Comparison of ENCODE assay signal across 8 cellular contexts in the genomic region with DNA sequence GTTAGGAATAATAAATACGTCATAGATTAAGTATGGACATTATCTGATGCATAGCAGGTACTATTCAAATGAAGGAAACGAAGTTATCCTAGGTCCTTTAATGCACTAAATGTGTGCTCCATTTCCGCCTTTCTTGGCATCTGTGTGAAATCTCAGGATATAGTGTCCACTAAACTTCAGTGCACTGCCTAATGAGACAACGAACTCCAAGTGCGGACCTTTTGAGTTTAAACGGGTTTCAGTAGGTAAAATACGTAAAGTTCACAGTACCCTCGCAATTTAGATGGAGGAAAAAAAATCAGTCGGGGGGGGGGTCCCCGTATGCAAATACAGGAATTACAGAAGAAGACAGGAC. TPM values are rescaled to one million over a fixed set of nuclear protein-coding genes. Genes with fewer than 3 reads are reported as not detected.
A peak's percentile ranks its signal among the peaks of the same experiment; 100 is the strongest.
DNase-seq lines count a peak whose midpoint lies in the region; ATAC-seq, FAIRE-seq and TF ChIP-seq lines count a peak whose summit lies in the region.

No MANE protein-coding gene starts in this region.

- WGBS in smooth muscle cell (ENCODE audit: low lambda C conversion rate) = 11% methylated on average over 10 of the region's 10 CpGs

- no peaks in the 10 kb centered on the region for H3K9me3 ChIP-seq in CD4-positive, alpha-beta memory T cell (ENCODE audit: control insufficient read depth in 1 of 2, low read length in 2 of 2)
- H3K9me3 ChIP-seq in HAP-1 (no peaks in the 10 kb centered on the region), right atrium auricular region (no peaks in the 10 kb centered on the region), smooth muscle cell (replicated peaks; ENCODE audit: low read depth) (no peaks in the 10 kb centered on the region)

- peaks cover 0 to 1% (median 0%) of the 10 kb centered on the region in 8 donors for H3K9me3 Mint-ChIP-seq in CD4-positive, alpha-beta memory T cell
- H3K9me3 Mint-ChIP-seq in activated T-helper 1 cell treated with anti-CD3 and anti-CD28 coated beads, Interleukin-12 subunit alpha, Interleukin-12 subunit beta, Interleukin-2, Interleukin-4 antibody, amounts not matched to agents 30 ng/mL and 10 ng/mL and 1 ng/mL, durations not matched to agents 14 hours and 24 hours and 36 hours = peaks cover 1% of the 10 kb centered on the region

- peak overlapping the region; percentile 91 to 100 (median 99) for H3K27ac Mint-ChIP-seq in CD4-positive, alpha-beta memory T cell
- H3K27ac Mint-ChIP-seq in activated T-helper 1 cell treated with anti-CD3 and anti-CD28 coated beads, Interleukin-12 subunit alpha, Interleukin-12 subunit beta, Interleukin-2, Interleukin-4 antibody, amounts not matched to agents 30 ng/mL and 10 ng/mL and 1 ng/mL, durations not matched to agents 14 hours and 24 hours and 36 hours = peak overlapping the region; percentile 95

- H3K4me1 Mint-ChIP-seq in CD4-positive, alpha-beta memory T cell = peaks cover 9 to 35% (median 25%) of the 10 kb centered on the region in 4 donors
- H3K4me1 Mint-ChIP-seq in activated T-helper 1 cell treated with anti-CD3 and anti-CD28 coated beads, Interleukin-12 subunit alpha, Interleukin-12 subunit beta, Interleukin-2, Interleukin-4 antibody, amounts not matched to agents 30 ng/mL and 10 ng/mL and 1 ng/mL, durations not matched to agents 14 hours and 24 hours and 36 hours (ENCODE audit: low read depth) = peaks cover 40% of the 10 kb centered on the region

- CTCF ChIA-PET in CD4-positive, alpha-beta memory T cell (lab: Charles Lee; ENCODE audit: partially characterized antibody) = interaction anchor here (1.0 to 2.8 kb wide), 6 partner anchors 11 to 84 kb away, joined by 3 to 21 read pairs (median 4); no protein-coding TSS in a partner anchor

- H3K4me3 Mint-ChIP-seq in CD4-positive, alpha-beta memory T cell = peak overlapping the region; percentile 90 to 98 (median 95)
- H3K4me3 Mint-ChIP-seq in activated T-helper 1 cell treated with anti-CD3 and anti-CD28 coated beads, Interleukin-12 subunit alpha, Interleukin-12 subunit beta, Interleukin-2, Interleukin-4 antibody, amounts not matched to agents 30 ng/mL and 10 ng/mL and 1 ng/mL, durations not matched to agents 14 hours and 24 hours and 36 hours = peak overlapping the region; percentile 88

- peak overlapping the region; percentile 99 for H3K9ac ChIP-seq in smooth muscle cell (ENCODE audit: low read depth)

- H3K27me3 Mint-ChIP-seq in CD4-positive, alpha-beta memory T cell = no peaks in the 10 kb centered on the region
- no peaks in the 10 kb centered on the region for H3K27me3 Mint-ChIP-seq in activated T-helper 1 cell treated with anti-CD3 and anti-CD28 coated beads, Interleukin-12 subunit alpha, Interleukin-12 subunit beta, Interleukin-2, Interleukin-4 antibody, amounts not matched to agents 30 ng/mL and 10 ng/mL and 1 ng/mL, durations not matched to agents 14 hours and 24 hours and 36 hours (ENCODE audit: insufficient read depth)

- no peaks in the 10 kb centered on the region for H3K36me3 ChIP-seq in CD4-positive, alpha-beta memory T cell (ENCODE audit: insufficient read depth, low read length)
- H3K36me3 ChIP-seq in HAP-1 (replicated peaks) = no peaks in the 10 kb centered on the region
- H3K36me3 ChIP-seq in right atrium auricular region = no peaks in the 10 kb centered on the region
- H3K36me3 ChIP-seq in smooth muscle cell (ENCODE audit: low read depth) = no peaks in the 10 kb centered on the region

- no peak for FAIRE-seq in RCC 7860 (lab: Jason Lieb, UNC)

- H3K4me3 ChIP-seq in CD4-positive, alpha-beta memory T cell (ENCODE audit: low read length in 2 of 2) = peak overlapping the region; percentile 70 to 96
- H3K4me3 ChIP-seq in HAP-1 (peak overlapping the region; percentile 90), right atrium auricular region (peak overlapping the region; percentile 78 to 88), smooth muscle cell (peak overlapping the region; percentile 76)

- H3K27ac ChIP-seq in CD4-positive, alpha-beta memory T cell (ENCODE audit: low read depth, low read length) = peak overlapping the region; percentile 100
- H3K27ac ChIP-seq in right atrium auricular region (peak overlapping the region; percentile 94 to 98), smooth muscle cell (ENCODE audit: low read depth) (peak overlapping the region; percentile 99)

- H3K79me2 ChIP-seq in smooth muscle cell (ENCODE audit: low read depth) = peaks cover 31% of the 10 kb centered on the region

- intact Hi-C loops in CD4-positive, alpha-beta memory T cell (cut with micrococcal nuclease) = loop anchor here (5.0 to 10.0 kb wide), 4 partner anchors 117 to 657 kb away; a partner anchor contains a TSS
- intact Hi-C loops in activated T-helper 1 cell treated with anti-CD3 and anti-CD28 coated beads, Interleukin-12 subunit alpha, Interleukin-12 subunit beta, Interleukin-2, Interleukin-4 antibody, amounts not matched to agents 30 ng/mL and 10 ng/mL and 1 ng/mL, durations not matched to agents 14 hours and 24 hours and 36 hours (cut with micrococcal nuclease) = loop anchor here (1.0 to 5.0 kb wide), 7 partner anchors 8 to 1317 kb away; a partner anchor contains a TSS

- no peak for TF ChIP-seq CTCF in right atrium auricular region (IDR thresholded peaks at IDR 0.05)
- TF ChIP-seq CTCF in smooth muscle cell (IDR thresholded peaks at IDR 0.05; ENCODE audit: borderline replicate concordance, insufficient read depth, poor library complexity, severe bottlenecking) = no peak

- DNase-seq in CD4-positive, alpha-beta memory T cell = no peak
- DNase-seq in HAP-1 (ENCODE audit: low spot score in 2 of 2) (no peak), right atrium auricular region (ENCODE audit: low spot score) (no peak), smooth muscle cell (lab: John Stamatoyannopoulos, UW; ENCODE audit: unreplicated experiment) (no peak), RCC 7860 (ENCODE audit: low spot score) (no peak)
- no peak for DNase-seq in activated T-helper 1 cell treated with anti-CD3 and anti-CD28 coated beads, Interleukin-12 subunit alpha, Interleukin-12 subunit beta, Interleukin-2, Interleukin-4 antibody, amounts not matched to agents 30 ng/mL and 10 ng/mL and 1 ng/mL, durations not matched to agents 14 hours and 24 hours and 36 hours (ENCODE audit: low spot score)
- no peak for DNase-seq in stimulated activated CD4-positive, alpha-beta T cell treated with anti-CD3 and anti-CD28 coated beads, Interleukin-2, amount 100 ng/mL, for 48 hours

- H3K4me2 ChIP-seq in smooth muscle cell = peak overlapping the region; percentile 93

- in situ Hi-C loops in HAP-1 (cut with MboI; ENCODE audit: low sequenced_read_pairs) = no loop called here

- H3K36me3 Mint-ChIP-seq in CD4-positive, alpha-beta memory T cell = peaks cover 0 to 23% of the 10 kb centered on the region in 2 donors
- H3K36me3 Mint-ChIP-seq in activated T-helper 1 cell treated with anti-CD3 and anti-CD28 coated beads, Interleukin-12 subunit alpha, Interleukin-12 subunit beta, Interleukin-2, Interleukin-4 antibody, amounts not matched to agents 30 ng/mL and 10 ng/mL and 1 ng/mL, durations not matched to agents 14 hours and 24 hours and 36 hours (ENCODE audit: low read depth) = peaks cover 28% of the 10 kb centered on the region

- H3F3A ChIP-seq in smooth muscle cell (ENCODE audit: low read depth) = no peaks in the 10 kb centered on the region

- ATAC-seq in GM18909 (IDR thresholded peaks at IDR 0.05; ENCODE audit: poor library complexity, unreplicated experiment) = no peak

- POLR2A ChIA-PET in CD4-positive, alpha-beta memory T cell (lab: Charles Lee; ENCODE audit: partially characterized antibody) = interaction anchor here (0.6 to 4.3 kb wide), 15 partner anchors 12 to 973 kb away, joined by 3 to 99 read pairs (median 12); a partner anchor contains a TSS

- peaks cover 17% of the 10 kb centered on the region for H4K20me1 ChIP-seq in smooth muscle cell (ENCODE audit: low read depth)

- peak overlapping the region; percentile 87 for H2AFZ ChIP-seq in smooth muscle cell (ENCODE audit: low read depth)

- no peaks in the 10 kb centered on the region for H3K27me3 ChIP-seq in CD4-positive, alpha-beta memory T cell (ENCODE audit: insufficient read depth, low read length)
- no peaks in the 10 kb centered on the region for H3K27me3 ChIP-seq in HAP-1 (ENCODE audit: low read depth)
- no peaks in the 10 kb centered on the region for H3K27me3 ChIP-seq in right atrium auricular region
- no peaks in the 10 kb centered on the region for H3K27me3 ChIP-seq in smooth muscle cell (ENCODE audit: low read depth)

- peaks cover 26% of the 10 kb centered on the region for H3K4me1 ChIP-seq in CD4-positive, alpha-beta memory T cell (ENCODE audit: insufficient read depth, low read length)
- peaks cover 23% of the 10 kb centered on the region for H3K4me1 ChIP-seq in HAP-1
- peaks cover 0 to 25% of the 10 kb centered on the region in 2 donors for H3K4me1 ChIP-seq in right atrium auricular region
- peaks cover 17% of the 10 kb centered on the region for H3K4me1 ChIP-seq in smooth muscle cell (ENCODE audit: low read depth)

RNA-seq across cellular contexts. Expression of a gene that starts 0.8 kb away (rescaled TPM):
- 10 to 100 TPM; 26.5 to 28.0 TPM for total RNA-seq in CD4-positive, alpha-beta memory T cell
- polyA plus RNA-seq in CD4-positive, alpha-beta memory T cell = 10 to 100 TPM in 1 of 2 donors, 1 to 10 TPM in 1; 3.8 to 12.3 TPM
- total RNA-seq in activated T-helper 1 cell treated with anti-CD3 and anti-CD28 coated beads, Interleukin-12 subunit alpha, Interleukin-12 subunit beta, Interleukin-2, Interleukin-4 antibody, amounts not matched to agents 30 ng/mL and 10 ng/mL and 1 ng/mL, durations not matched to agents 14 hours and 24 hours and 36 hours = 93.6 and 97.2 TPM in 2 replicates
- total RNA-seq in right atrium auricular region (1 to 10 TPM; 6.0 to 7.3 TPM), smooth muscle cell (10.5 and 15.3 TPM in 2 replicates)
- polyA plus RNA-seq in smooth muscle cell = 2.3 and 4.8 TPM in 2 replicates
